ENCODE assay signal across 13 cellular contexts in the genomic region with DNA sequence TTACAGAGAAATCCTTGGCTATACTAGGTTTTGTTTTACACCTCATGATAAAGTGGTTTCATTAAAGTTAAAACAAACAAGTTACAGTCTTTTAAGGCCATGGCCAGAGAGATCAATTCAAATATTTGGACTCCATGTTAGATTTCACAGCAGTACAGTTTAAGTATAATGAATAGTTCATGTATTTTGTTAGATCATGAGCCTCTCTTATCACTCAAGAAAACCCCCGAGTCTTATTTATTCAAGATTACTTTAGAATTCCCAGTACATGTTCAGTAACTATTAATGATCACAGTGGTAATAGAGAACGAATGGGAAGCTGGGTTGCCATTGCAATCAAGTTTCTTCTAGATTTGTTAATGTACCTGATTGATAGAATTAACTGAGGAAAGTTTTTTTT. TPM values are rescaled to one million over a fixed set of nuclear protein-coding genes. Genes with fewer than 3 reads are reported as not detected.
DNase-seq lines count a peak whose midpoint lies in the region; ATAC-seq and TF ChIP-seq lines count a peak whose summit lies in the region.
"Had no signal": no experiment of that assay in that cellular context is flagged by ENCODE, and none has a peak within 500 bp of the region (broad histone marks: within the 10 kb centered on the region; RNA-seq: fewer than 3 reads in every experiment).

No MANE protein-coding gene starts in this region.

- H3K4me2 ChIP-seq in smooth muscle cell (no peak overlapping the region), GM23248 (ENCODE audit: unreplicated experiment) (no peak overlapping the region)
- H3K4me2 ChIP-seq: BLaER1 had no signal

- H3K9ac ChIP-seq in smooth muscle cell (ENCODE audit: low read depth), result no peak overlapping the region
- H3K9ac ChIP-seq in GM23248, result no peak overlapping the region
- H3K9ac ChIP-seq: BLaER1 had no signal

- no peak for TF ChIP-seq POLR2A in body of pancreas (IDR thresholded peaks at IDR 0.05)

- H3K36me3 ChIP-seq in body of pancreas (replicated peaks in 1 of 2; ENCODE audit: insufficient read depth in 1 of 2, low read depth in 2 of 2) (no peaks in the 10 kb centered on the region), smooth muscle cell (ENCODE audit: low read depth) (no peaks in the 10 kb centered on the region), GM23248 (ENCODE audit: low read depth) (no peaks in the 10 kb centered on the region; the same call in 1 of the 2 replicates)
- H3K36me3 ChIP-seq: BLaER1 had no signal

- H3F3A ChIP-seq in smooth muscle cell (ENCODE audit: low read depth) (peaks cover 5% of the 10 kb centered on the region), GM23248 (ENCODE audit: insufficient read depth) (peaks cover 23% of the 10 kb centered on the region; the same call in 1 of the 2 replicates)

- no peaks in the 10 kb centered on the region for H3K27me3 ChIP-seq in body of pancreas
- H3K27me3 ChIP-seq in smooth muscle cell (ENCODE audit: low read depth), result no peaks in the 10 kb centered on the region
- H3K27me3 ChIP-seq in GM23248 (replicated peaks; ENCODE audit: insufficient read depth), result no peaks in the 10 kb centered on the region
- H3K27me3 ChIP-seq: BLaER1 had no signal

- H3K27ac Mint-ChIP-seq in HFFc6 (0 out of 2 replicates have a peak overlapping the region, but pooled peaks have one; percentile 79), osteocyte (ENCODE audit: unreplicated experiment) (peak overlapping the region; percentile 72)

- peaks cover 73% of the 10 kb centered on the region for H4K20me1 ChIP-seq in smooth muscle cell (ENCODE audit: low read depth)
- H4K20me1 ChIP-seq in GM23248 (ENCODE audit: insufficient read depth), result no peaks in the 10 kb centered on the region
- H4K20me1 ChIP-seq: BLaER1 had no signal

- intact Hi-C loops in body of pancreas (cut with DNase I), result no loop called here

- H2AFZ ChIP-seq in smooth muscle cell (ENCODE audit: low read depth) (no peak overlapping the region), GM23248 (no peak overlapping the region)

- WGBS in body of pancreas, 2 donors, result 13 to 30% methylated on average over 2 of the region's 2 CpGs
- 90% methylated on average over 2 of the region's 2 CpGs for WGBS in smooth muscle cell (ENCODE audit: low lambda C conversion rate)
- 95 to 98% methylated on average over 2 of the region's 2 CpGs for WGBS in GM23248 (ENCODE audit: low coverage in 1 of 2, low lambda C conversion rate in 2 of 2, missing lambda C conversion rate in 2 of 2), 2 experiments

- H3K36me3 Mint-ChIP-seq in HFFc6 (ENCODE audit: low read depth), result peaks cover 67% of the 10 kb centered on the region
- peaks cover 34% of the 10 kb centered on the region for H3K36me3 Mint-ChIP-seq in osteocyte (ENCODE audit: unreplicated experiment)

- H3K79me2 ChIP-seq in smooth muscle cell (ENCODE audit: low read depth) (peaks cover 100% of the 10 kb centered on the region), GM23248 (ENCODE audit: insufficient read depth) (peaks cover 100% of the 10 kb centered on the region)

- in situ Hi-C loops in GM23248 (cut with MboI), result no loop called here

- H3K9me3 Mint-ChIP-seq in HFFc6, result peaks cover 8% of the 10 kb centered on the region
- peaks cover 11% of the 10 kb centered on the region for H3K9me3 Mint-ChIP-seq in osteocyte (ENCODE audit: unreplicated experiment)

- H3K4me1 Mint-ChIP-seq in HFFc6 (ENCODE audit: low read depth) (peaks cover 91% of the 10 kb centered on the region), osteocyte (ENCODE audit: unreplicated experiment) (peaks cover 85% of the 10 kb centered on the region)

- H3K4me3 Mint-ChIP-seq in HFFc6 (no peak overlapping the region), osteocyte (ENCODE audit: unreplicated experiment) (no peak overlapping the region)
- H3K4me3 Mint-ChIP-seq: CD4-positive, CD25-positive, alpha-beta regulatory T cell had no signal

- H3K4me3 ChIP-seq in body of pancreas (no peak overlapping the region), smooth muscle cell (no peak overlapping the region), GM23248 (no peak overlapping the region)
- H3K4me3 ChIP-seq: BLaER1 had no signal

- DNase-seq in HFFc6 (no peak), body of pancreas (no peak), osteocyte (ENCODE audit: extremely low spot score, unreplicated experiment) (no peak), smooth muscle cell (lab: John Stamatoyannopoulos, UW; ENCODE audit: unreplicated experiment) (no peak), GM23248 (no peak)
- no peak for DNase-seq in activated CD8-positive, alpha-beta memory T cell treated with anti-CD3 and anti-CD28 coated beads for 24 hours
- DNase-seq: 8988T; AML-193; CD4-positive, CD25-positive, alpha-beta regulatory T cell; DMS 273 treated with DMSO at 0.1 percent for 48 hours; HCEC 1CT had no signal

- no peaks in the 10 kb centered on the region for H3K9me3 ChIP-seq in body of pancreas
- H3K9me3 ChIP-seq in smooth muscle cell (replicated peaks; ENCODE audit: low read depth), result no peaks in the 10 kb centered on the region
- no peaks in the 10 kb centered on the region for H3K9me3 ChIP-seq in GM23248 (ENCODE audit: low read depth)
- H3K9me3 ChIP-seq: BLaER1 had no signal

- H3K4me1 ChIP-seq in body of pancreas (peaks cover 73% of the 10 kb centered on the region), smooth muscle cell (ENCODE audit: low read depth) (no peaks in the 10 kb centered on the region), GM23248 (ENCODE audit: insufficient read depth) (peaks cover 42% of the 10 kb centered on the region)
- H3K4me1 ChIP-seq: BLaER1 had no signal

- no peaks in the 10 kb centered on the region; the same call in 1 of the 2 replicates for H3K9me2 ChIP-seq in GM23248 (ENCODE audit: insufficient read depth)

- H3K27me3 Mint-ChIP-seq in HFFc6 (ENCODE audit: insufficient read depth) (peaks cover 1% of the 10 kb centered on the region; the same call in 1 of the 2 replicates), osteocyte (ENCODE audit: unreplicated experiment) (no peaks in the 10 kb centered on the region)
- H3K27me3 Mint-ChIP-seq: CD4-positive, CD25-positive, alpha-beta regulatory T cell had no signal

- ATAC-seq in body of pancreas (peak; percentile 72), HG03439 (IDR thresholded peaks at IDR 0.05; ENCODE audit: unreplicated experiment) (no peak)

- no peak for TF ChIP-seq CTCF in HFFc6 (IDR thresholded peaks at IDR 0.05)
- TF ChIP-seq CTCF in body of pancreas (IDR thresholded peaks at IDR 0.05), result no peak
- TF ChIP-seq CTCF in osteocyte (IDR thresholded peaks at IDR 0.05), result no peak
- no peak for TF ChIP-seq CTCF in smooth muscle cell (IDR thresholded peaks at IDR 0.05; ENCODE audit: borderline replicate concordance, insufficient read depth, poor library complexity, severe bottlenecking)

- H3K27ac ChIP-seq in body of pancreas (peak overlapping the region in 3 of 4 donors; percentile 26 to 46 (median 33)), smooth muscle cell (ENCODE audit: low read depth) (peak overlapping the region; percentile 21), GM23248 (no peak overlapping the region)
- H3K27ac ChIP-seq: BLaER1 had no signal

RNA-seq across cellular contexts. Expression of a gene that starts 15.2 kb away (rescaled TPM):
- 100 to 1,000 TPM; 152 to 240 (median 171) TPM for total RNA-seq in HFFc6 (2021; fragmentation: NEBNext Ultra II Directional; extraction: Animal tissue kit (Norgen Biotek cat#: 25700))
- total RNA-seq in body of pancreas (10 to 100 TPM; 44.2 to 70.3 TPM), osteocyte (301 and 324 TPM in 2 replicates), smooth muscle cell (150 and 182 TPM in 2 replicates)
- polyA plus RNA-seq in smooth muscle cell (129 and 144 TPM in 2 replicates), GM23248 (2016; fragmentation: Nextera tagmentation; extraction: Ambion mirVana) (147 and 149 TPM in 2 replicates)
- total RNA-seq in GM23248 (2014; rRNA removed; shearing (Covaris generic)), result 115 and 185 TPM in 2 replicates
